Comparison of ENCODE assay signal across 14 cellular contexts in genomic region chr7:157886711-157887110, GRCh38.
DNase-seq lines count a peak whose midpoint lies in the region; ATAC-seq and TF ChIP-seq lines count a peak whose summit lies in the region.
"Had no signal": no experiment of that assay in that cellular context is flagged by ENCODE, and none has a peak within 500 bp of the region (broad histone marks: within the 10 kb centered on the region; RNA-seq: fewer than 3 reads in every experiment).

No MANE protein-coding gene starts in this region.

- H2AK5ac ChIP-seq in neuronal stem cell (ENCODE audit: low read depth, low read length) = peak overlapping the region; percentile 42

- H3K4me1 Mint-ChIP-seq in CD8-positive, alpha-beta T cell (ENCODE audit: low read depth) = peaks cover 31% of the 10 kb centered on the region
- no peaks in the 10 kb centered on the region for H3K4me1 Mint-ChIP-seq in chondrocyte (ENCODE audit: low read depth)

- CTCF ChIA-PET in CD8-positive, alpha-beta T cell (lab: Charles Lee) = no interaction called here

- ATAC-seq in CD8-positive, alpha-beta T cell = no peak
- ATAC-seq in GM21786 (IDR thresholded peaks at IDR 0.05; ENCODE audit: unreplicated experiment) = no peak

- WGBS in neuronal stem cell (ENCODE audit: extremely low coverage in 2 of 2, insufficient read length in 2 of 2, insufficient replicate concordance in 1 of 2), 2 donors = no CpG with 5 or more reads among the region's 11 CpGs

- no peak overlapping the region for H3K23ac ChIP-seq in neuronal stem cell (ENCODE audit: low read depth, low read length, poor library complexity)

- peaks cover 3% of the 10 kb centered on the region for H3K9me3 Mint-ChIP-seq in CD8-positive, alpha-beta T cell
- H3K9me3 Mint-ChIP-seq in chondrocyte (ENCODE audit: low read depth) = peaks cover 5% of the 10 kb centered on the region

- H3K9me3 ChIP-seq in CD8-positive, alpha-beta T cell (ENCODE audit: low read length) = no peaks in the 10 kb centered on the region
- H3K9me3 ChIP-seq in neuronal stem cell (replicated peaks in 1 of 2; ENCODE audit: control insufficient read depth in 2 of 2, insufficient read depth in 1 of 2, low read depth in 1 of 2, low read length in 2 of 2) = peaks cover 2 to 5% of the 10 kb centered on the region in 2 donors
- H3K9me3 ChIP-seq: BE2C, HAP-1 had no signal

- no peak overlapping the region for H2BK120ac ChIP-seq in neuronal stem cell (ENCODE audit: low read depth, low read length)

- peak overlapping the region; percentile 91 for H2BK12ac ChIP-seq in neuronal stem cell (ENCODE audit: low read length)

- H3K27ac Mint-ChIP-seq in CD8-positive, alpha-beta T cell = peak overlapping the region; percentile 37
- H3K27ac Mint-ChIP-seq in chondrocyte (ENCODE audit: unreplicated experiment) = no peak overlapping the region

- no peak overlapping the region for H2BK5ac ChIP-seq in neuronal stem cell (ENCODE audit: low read length)

- no peaks in the 10 kb centered on the region for H3K36me3 ChIP-seq in CD8-positive, alpha-beta T cell (ENCODE audit: insufficient read depth, low read length)
- H3K36me3 ChIP-seq in neuronal stem cell (replicated peaks in 1 of 2; ENCODE audit: control insufficient read depth in 2 of 2, insufficient read depth in 2 of 2, low read length in 2 of 2) = no peaks in the 10 kb centered on the region
- H3K36me3 ChIP-seq: BE2C, HAP-1 had no signal

- peaks cover 2% of the 10 kb centered on the region for H3K79me1 ChIP-seq in neuronal stem cell (ENCODE audit: low read depth, low read length)

- H3K4me2 ChIP-seq in neuronal stem cell (ENCODE audit: insufficient read depth, low read length, poor library complexity, severe bottlenecking) = no peak overlapping the region

- H2AFZ ChIP-seq in neuronal stem cell (ENCODE audit: low read length) = no peak overlapping the region

- H2BK15ac ChIP-seq in neuronal stem cell (ENCODE audit: low read length) = peak overlapping the region; percentile 43

- no peak overlapping the region for H3K4ac ChIP-seq in neuronal stem cell (ENCODE audit: low read length)

- POLR2A ChIA-PET in CD8-positive, alpha-beta T cell (lab: Charles Lee) = interaction anchor here (0.5 kb wide), 1 partner anchor 123 kb away, joined by 3 read pairs; no protein-coding TSS in a partner anchor

- no peak overlapping the region for H3K4me3 Mint-ChIP-seq in CD8-positive, alpha-beta T cell
- no peak overlapping the region for H3K4me3 Mint-ChIP-seq in chondrocyte (ENCODE audit: unreplicated experiment)
- H3K4me3 Mint-ChIP-seq: CD4-positive, alpha-beta memory T cell had no signal

- H3K36me3 Mint-ChIP-seq in CD8-positive, alpha-beta T cell = no peaks in the 10 kb centered on the region
- H3K36me3 Mint-ChIP-seq in chondrocyte (ENCODE audit: low read depth) = no peaks in the 10 kb centered on the region
- H3K36me3 Mint-ChIP-seq: CD4-positive, alpha-beta memory T cell had no signal

- H3K4me1 ChIP-seq in CD8-positive, alpha-beta T cell (ENCODE audit: insufficient read depth, low read length) = peaks cover 31% of the 10 kb centered on the region
- peaks cover 0 to 1% of the 10 kb centered on the region in 2 donors for H3K4me1 ChIP-seq in neuronal stem cell (ENCODE audit: control insufficient read depth in 2 of 2, insufficient read depth in 1 of 2, low read depth in 1 of 2, low read length in 2 of 2)
- H3K4me1 ChIP-seq: BE2C, HAP-1 had no signal

- TF ChIP-seq CTCF in CD8-positive, alpha-beta T cell (IDR thresholded peaks at IDR 0.05) = no peak
- TF ChIP-seq CTCF in chondrocyte (IDR thresholded peaks at IDR 0.05) = no peak

- H3K27me3 Mint-ChIP-seq in CD8-positive, alpha-beta T cell (ENCODE audit: low read depth) = no peaks in the 10 kb centered on the region
- H3K27me3 Mint-ChIP-seq in chondrocyte (ENCODE audit: low read depth) = no peaks in the 10 kb centered on the region

- no peak overlapping the region for H3K4me3 ChIP-seq in CD8-positive, alpha-beta T cell (ENCODE audit: low read depth, low read length)
- no peak overlapping the region for H3K4me3 ChIP-seq in neuronal stem cell (ENCODE audit: low read length in 2 of 2)
- H3K4me3 ChIP-seq: HAP-1 had no signal

- H4K91ac ChIP-seq in neuronal stem cell (ENCODE audit: low read depth, low read length, poor library complexity) = no peak overlapping the region

- no peak overlapping the region for H3K14ac ChIP-seq in neuronal stem cell (ENCODE audit: low read length)

- no peak overlapping the region for H4K8ac ChIP-seq in neuronal stem cell (ENCODE audit: low read depth, low read length)

- no peak for DNase-seq in CD8-positive, alpha-beta T cell
- peak; percentile 62 for DNase-seq in chondrocyte (ENCODE audit: low spot score)
- no peak for DNase-seq in neuronal stem cell (ENCODE audit: low spot score)
- DNase-seq in OCI-M2 (lab: John Stamatoyannopoulos, UW; ENCODE audit: unreplicated experiment) = no peak
- DNase-seq in mucosa of gallbladder (ENCODE audit: low spot score) = no peak
- DNase-seq: ACHN, BE2C, C1 segment of cervical spinal cord, Calu3, DMS79 treated with DMSO at 0.1 percent for 48 hours, GF-D8 had no signal

- no peak overlapping the region for H3K27ac ChIP-seq in CD8-positive, alpha-beta T cell (ENCODE audit: low read depth, low read length)
- H3K27ac ChIP-seq in neuronal stem cell (replicated peaks; ENCODE audit: low read length) = no peak overlapping the region

- peak overlapping the region; percentile 1 for H3K18ac ChIP-seq in neuronal stem cell (ENCODE audit: low read length)

- no peak overlapping the region for H3K9ac ChIP-seq in neuronal stem cell (ENCODE audit: low read depth, low read length, poor library complexity)

- no peaks in the 10 kb centered on the region for H3K27me3 ChIP-seq in CD8-positive, alpha-beta T cell (ENCODE audit: insufficient read depth, low read length)
- H3K27me3 ChIP-seq in neuronal stem cell (ENCODE audit: control insufficient read depth in 3 of 3, insufficient read depth in 3 of 3, low read depth in 1 of 3, low read length in 3 of 3) = no peaks in the 10 kb centered on the region
- H3K27me3 ChIP-seq: BE2C had no signal

- intact Hi-C loops in CD8-positive, alpha-beta T cell (cut with DNase I, micrococcal nuclease) = loop anchor here in 1 of 2 experiments (5.0 kb wide), 1 partner anchor 846 kb away; no protein-coding TSS in a partner anchor
